ENCODE assay signal across 9 cellular contexts in genomic region chr3:14989943-14990753, GRCh38. TPM values are rescaled to one million over a fixed set of nuclear protein-coding genes. Genes with fewer than 3 reads are reported as not detected.
DNase-seq lines count a peak whose midpoint lies in the region; ATAC-seq, FAIRE-seq and TF ChIP-seq lines count a peak whose summit lies in the region.
"Had no signal": no experiment of that assay in that cellular context is flagged by ENCODE, and none has a peak within 500 bp of the region (broad histone marks: within the 10 kb centered on the region; RNA-seq: fewer than 3 reads in every experiment).

No MANE protein-coding gene starts in this region.

- no peaks in the 10 kb centered on the region for H3K36me3 ChIP-seq in HEK293 (ENCODE audit: control insufficient read depth in 2 of 2, insufficient read depth in 1 of 2, low read length in 2 of 2)

- POLR2A ChIA-PET in HEK293 (lab: Yijun Ruan, JAX): no interaction called here

- H3K27me3 Mint-ChIP-seq in progenitor cell of endocrine pancreas: no peaks in the 10 kb centered on the region
- no peaks in the 10 kb centered on the region for H3K27me3 Mint-ChIP-seq in activated CD8-positive, alpha-beta memory T cell treated with anti-CD3 and anti-CD28 coated beads, Interleukin-2, amount 10 ng/mL, durations not matched to agents 7 days and 5 days

- intact Hi-C loops in left ventricle myocardium superior (cut with micrococcal nuclease): no loop called here

- H3K4me1 Mint-ChIP-seq in progenitor cell of endocrine pancreas (ENCODE audit: low read depth): peaks cover 26% of the 10 kb centered on the region
- H3K4me1 Mint-ChIP-seq in activated CD8-positive, alpha-beta memory T cell treated with anti-CD3 and anti-CD28 coated beads, Interleukin-2, amount 10 ng/mL, durations not matched to agents 7 days and 5 days: peaks cover 28% of the 10 kb centered on the region

- H3K27ac Mint-ChIP-seq in progenitor cell of endocrine pancreas: peak overlapping the region; percentile 70
- no peak overlapping the region for H3K27ac Mint-ChIP-seq in activated CD8-positive, alpha-beta memory T cell treated with anti-CD3 and anti-CD28 coated beads, Interleukin-2, amount 10 ng/mL, durations not matched to agents 7 days and 5 days

- H3K9me3 Mint-ChIP-seq in progenitor cell of endocrine pancreas (ENCODE audit: low read depth): no peaks in the 10 kb centered on the region
- H3K9me3 Mint-ChIP-seq in activated CD8-positive, alpha-beta memory T cell treated with anti-CD3 and anti-CD28 coated beads, Interleukin-2, amount 10 ng/mL, durations not matched to agents 7 days and 5 days (ENCODE audit: low read depth): no peaks in the 10 kb centered on the region

- no peak overlapping the region for H3K4me3 ChIP-seq in HEK293 (ENCODE audit: low read depth, low read length)

- no peak for TF ChIP-seq CTCF in HEK293 (tag by site-specific recombination; IDR thresholded peaks at IDR 0.05)
- no peak for TF ChIP-seq CTCF in progenitor cell of endocrine pancreas (IDR thresholded peaks at IDR 0.05; ENCODE audit: unreplicated experiment)

- no peaks in the 10 kb centered on the region for H3K36me3 Mint-ChIP-seq in progenitor cell of endocrine pancreas (ENCODE audit: insufficient read depth)
- H3K36me3 Mint-ChIP-seq in activated CD8-positive, alpha-beta memory T cell treated with anti-CD3 and anti-CD28 coated beads, Interleukin-2, amount 10 ng/mL, durations not matched to agents 7 days and 5 days: peaks cover 2% of the 10 kb centered on the region

- no peak overlapping the region for H3K4me3 Mint-ChIP-seq in progenitor cell of endocrine pancreas (ENCODE audit: low read depth)
- H3K4me3 Mint-ChIP-seq in activated CD8-positive, alpha-beta memory T cell treated with anti-CD3 and anti-CD28 coated beads, Interleukin-2, amount 10 ng/mL, durations not matched to agents 7 days and 5 days: no peak overlapping the region

- H3K9me3 ChIP-seq in HEK293 (ENCODE audit: control insufficient read depth, insufficient read depth, low read depth, low read length): no peaks in the 10 kb centered on the region

- H3K27ac ChIP-seq in HEK293 (ENCODE audit: extremely low read depth, low read depth, low read length): no peak overlapping the region

- ATAC-seq in SK-N-SH treated with all-trans-retinoic acid at 6 μM for 48 hours (peak; percentile 78), left ventricle myocardium superior (peak; percentile 93)
- ATAC-seq in activated CD8-positive, alpha-beta memory T cell treated with anti-CD3 and anti-CD28 coated beads, Interleukin-2, amount 10 ng/mL, durations not matched to agents 7 days and 5 days: no peak

- DNase-seq in left ventricle myocardium superior (no peak), progenitor cell of endocrine pancreas (ENCODE audit: low spot score, unreplicated experiment) (no peak), NCI-H187 treated with DMSO at 0.1 percent for 48 hours (lab: John Stamatoyannopoulos, UW) (no peak), frontal cortex (ENCODE audit: low spot score in 2 of 2) (no peak), GM03348 (ENCODE audit: low spot score) (no peak)
- DNase-seq in activated CD8-positive, alpha-beta memory T cell treated with anti-CD3 and anti-CD28 coated beads, Interleukin-2, amount 10 ng/mL, durations not matched to agents 7 days and 5 days: no peak
- DNase-seq: kidney had no signal

- CTCF ChIA-PET in HEK293 (lab: Yijun Ruan, JAX): interaction anchor here (0.6 to 0.8 kb wide), 2 partner anchors 64 to 161 kb away, joined by 3 read pairs; no protein-coding TSS in a partner anchor
- CTCF ChIA-PET in activated CD8-positive, alpha-beta memory T cell treated with anti-CD3 and anti-CD28 coated beads, Interleukin-2, amount 10 ng/mL, durations not matched to agents 7 days and 5 days (lab: Charles Lee): interaction anchor here (0.9 kb wide), 1 partner anchor 61 kb away, joined by 5 read pairs; no protein-coding TSS in a partner anchor

- peaks cover 16% of the 10 kb centered on the region for H3K4me1 ChIP-seq in HEK293 (ENCODE audit: control insufficient read depth, insufficient read depth, low read length)

- FAIRE-seq in frontal cortex (lab: Jason Lieb, UNC): no peak
- FAIRE-seq: kidney had no signal

TF ChIP-seq in HEK293, 187 proteins besides CTCF, POLR2A, EP300 and RAD21:
- TF ChIP-seq ZNF10 (tag by site-specific recombination; IDR thresholded peaks at IDR 0.05) (0 out of 2 replicates have a peak, but pooled peaks have one; percentile 36), ZNF362 (tag by site-specific recombination; IDR thresholded peaks at IDR 0.05) (peak; percentile 70; the same call in 1 of the 2 replicates), ZNF548 (tag by site-specific recombination; IDR thresholded peaks at IDR 0.05) (no peak), ZIC2 (tag by site-specific recombination; IDR thresholded peaks at IDR 0.05) (peak; percentile 49), PRDM1 (tag by site-specific recombination; IDR thresholded peaks at IDR 0.05) (peak; percentile 97)

TF ChIP-seq in SK-N-SH treated with all-trans-retinoic acid at 6 μM for 48 hours, 23 proteins besides CTCF, POLR2A, EP300 and RAD21:
- TF ChIP-seq RARB (CRISPR knock-in tag; IDR thresholded peaks at IDR 0.05) (no peak), TSHZ2 (CRISPR knock-in tag; IDR thresholded peaks at IDR 0.05) (0 out of 2 replicates have a peak, but pooled peaks have one; percentile 28), ZNF70 (CRISPR knock-in tag; IDR thresholded peaks at IDR 0.05) (no peak), ZFP30 (CRISPR knock-in tag; IDR thresholded peaks at IDR 0.05) (no peak), PATZ1 (CRISPR knock-in tag; IDR thresholded peaks at IDR 0.05; ENCODE audit: borderline replicate concordance) (no peak), CREB5 (CRISPR knock-in tag; IDR thresholded peaks at IDR 0.05; ENCODE audit: low read depth) (no peak)
TF ChIP-seq in SK-N-SH treated with all-trans-retinoic acid at 6 μM for 48 hours: peak in this region for 1.

RNA-seq across cellular contexts. Expression of gene NR2C2, which starts 42.8 kb away (rescaled TPM):
- total RNA-seq in left ventricle myocardium superior (31.8 TPM), progenitor cell of endocrine pancreas (56.0 and 58.8 TPM in 2 replicates), frontal cortex (59.5 TPM)
- 10 to 100 TPM; 56.5 to 69.7 TPM for total RNA-seq in activated CD8-positive, alpha-beta memory T cell treated with anti-CD3 and anti-CD28 coated beads, Interleukin-2, amount 10 ng/mL, durations not matched to agents 7 days and 5 days
